Comparison of ENCODE assay signal across 22 cellular contexts in genomic region chr12:132291402-132292175, GRCh38. TPM values are rescaled to one million over a fixed set of nuclear protein-coding genes. Genes with fewer than 3 reads are reported as not detected.
"Had no signal": no experiment of that assay in that cellular context is flagged by ENCODE, and none has a peak within 500 bp of the region (broad histone marks: within the 10 kb centered on the region; RNA-seq: fewer than 3 reads in every experiment).

No MANE protein-coding gene starts in this region.

- H3K4me3 ChIP-seq: breast epithelium, dorsolateral prefrontal cortex, neural progenitor cell, psoas muscle, right lobe of liver, SK-N-MC, thoracic aorta, upper lobe of left lung had no signal

- H3K9me3 ChIP-seq: breast epithelium, psoas muscle, right lobe of liver, thoracic aorta, upper lobe of left lung had no signal

- H3K36me3 ChIP-seq: breast epithelium, neural progenitor cell, right lobe of liver, thoracic aorta, upper lobe of left lung had no signal

- H3K27ac ChIP-seq: breast epithelium, epithelial cell of prostate, neural progenitor cell, psoas muscle, right lobe of liver, SK-N-MC, thoracic aorta, upper lobe of left lung had no signal

- H3K4me1 ChIP-seq: breast epithelium, psoas muscle, right lobe of liver had no signal

- ATAC-seq: activated CD4-positive, CD25-positive, alpha-beta regulatory T cell treated with anti-CD3 and anti-CD28 coated beads, Interleukin-2, amount 50 U/mL, for 24 hours; left lobe of liver; psoas muscle; right lobe of liver had no signal

- DNase-seq: activated CD4-positive, alpha-beta T cell treated with anti-CD3 and anti-CD28 coated beads, Interleukin-2, amount 10 ng/mL, durations not matched to agents 7 days and 5 days; activated CD8-positive, alpha-beta memory T cell treated with anti-CD3 and anti-CD28 coated beads for 24 hours; activated CD8-positive, alpha-beta memory T cell treated with anti-CD3 and anti-CD28 coated beads, Interleukin-2, amount 50 U/mL, for 48 hours; activated gamma-delta T cell; foreskin fibroblast; hippocampal formation; small intestine; stimulated activated CD4-positive, alpha-beta T cell treated with anti-CD3 and anti-CD28 coated beads, Interleukin-15, amount 100 ng/mL, for 24 hours; stimulated activated CD4-positive, alpha-beta T cell treated with anti-CD3 and anti-CD28 coated beads, Interleukin-2, amount 100 ng/mL, for 48 hours had no signal

- FAIRE-seq: islet of Langerhans, small intestine had no signal

- H3K4me3 Mint-ChIP-seq: activated CD4-positive, alpha-beta T cell treated with anti-CD3 and anti-CD28 coated beads, Interleukin-2, amount 10 ng/mL, durations not matched to agents 7 days and 5 days; neural progenitor cell had no signal

- H3K36me3 Mint-ChIP-seq: neural progenitor cell had no signal

- H3K27ac Mint-ChIP-seq: activated CD4-positive, alpha-beta T cell treated with anti-CD3 and anti-CD28 coated beads, Interleukin-2, amount 10 ng/mL, durations not matched to agents 7 days and 5 days; neural progenitor cell had no signal

- H3K4me1 Mint-ChIP-seq: activated CD4-positive, alpha-beta T cell treated with anti-CD3 and anti-CD28 coated beads, Interleukin-2, amount 10 ng/mL, durations not matched to agents 7 days and 5 days had no signal

RNA-seq across cellular contexts. Expression of gene GALNT9, which starts 37.8 kb away (rescaled TPM):
- total RNA-seq: activated CD4-positive, alpha-beta T cell treated with anti-CD3 and anti-CD28 coated beads, Interleukin-2, amount 10 ng/mL, durations not matched to agents 7 days and 5 days; left lobe of liver; osteocyte; psoas muscle; right lobe of liver had no signal
